ENCODE assay signal across 21 cellular contexts in genomic region chrX:50106051-50106450, GRCh38.
"Had no signal": no experiment of that assay in that cellular context is flagged by ENCODE, and none has a peak within 500 bp of the region (broad histone marks: within the 10 kb centered on the region; RNA-seq: fewer than 3 reads in every experiment).

No MANE protein-coding gene starts in this region.

- ATAC-seq: HepG2, Panc1, PC-3 had no signal

- H3K9ac ChIP-seq: KMS-11, SK-N-SH had no signal

- H3K27ac ChIP-seq: KMS-11, RWPE1 had no signal

- FAIRE-seq: HepG2 had no signal

- H3K4me2 ChIP-seq: KMS-11, SK-N-SH had no signal

- DNase-seq: IMR-90, Kasumi-1, MV-4-11, NCI-H1048, NCI-H1105, NCI-H1417, NCI-H1436 treated with DMSO at 0.1 percent for 48 hours, NCI-H1694, NCI-H187 treated with DMSO at 0.1 percent for 48 hours, NCI-H2029 treated with DMSO at 0.1 percent for 48 hours, NCI-H2171 treated with DMSO at 0.1 percent for 48 hours, NCI-H524, NCI-H69, NCI-H774, PC-3, SHP77, SK-N-SH had no signal

- H3K9me3 ChIP-seq: SK-N-SH had no signal
